Comparison of ENCODE assay signal across 21 cellular contexts in the genomic region with DNA sequence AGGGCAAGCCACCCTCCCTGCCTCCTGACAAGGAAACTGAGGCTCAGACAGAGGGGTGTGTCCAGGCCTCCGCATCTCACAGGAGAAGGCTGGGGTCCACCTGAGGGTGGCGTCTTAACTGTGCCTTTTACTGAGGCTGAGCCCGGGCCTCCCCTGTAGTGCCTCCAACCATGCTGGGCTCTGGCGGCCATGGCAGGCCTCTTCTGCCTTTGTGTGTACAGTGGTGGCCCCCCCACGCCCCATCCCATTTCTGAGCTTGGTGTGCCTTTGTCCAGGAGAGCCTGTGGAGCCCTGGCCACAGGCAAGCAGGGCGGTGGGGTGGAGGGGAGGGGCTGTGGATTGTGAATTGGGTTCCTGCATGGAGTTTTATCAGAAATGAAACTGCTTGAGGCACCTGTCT. TPM values are rescaled to one million over a fixed set of nuclear protein-coding genes. Genes with fewer than 3 reads are reported as not detected.
DNase-seq lines count a peak whose midpoint lies in the region; ATAC-seq and TF ChIP-seq lines count a peak whose summit lies in the region.
"Had no signal": no experiment of that assay in that cellular context is flagged by ENCODE, and none has a peak within 500 bp of the region (broad histone marks: within the 10 kb centered on the region; RNA-seq: fewer than 3 reads in every experiment).

No MANE protein-coding gene starts in this region.

- H3K36me3 ChIP-seq in heart right ventricle (peaks cover 0 to 94% (median 35%) of the 10 kb centered on the region in 9 donors), lower lobe of right lung (peaks cover 94% of the 10 kb centered on the region), upper lobe of left lung (peaks cover 8 to 87% (median 67%) of the 10 kb centered on the region in 4 donors)

- no peak for TF ChIP-seq EP300 in upper lobe of left lung (IDR thresholded peaks at IDR 0.05)

- H3K27ac ChIP-seq in heart right ventricle, result no peak overlapping the region
- H3K27ac ChIP-seq in coronary artery, result no peak overlapping the region
- H3K27ac ChIP-seq in lower lobe of right lung, result peak overlapping the region; percentile 76
- peak overlapping the region; percentile 44 to 89 (median 77) for H3K27ac ChIP-seq in upper lobe of left lung
- H3K27ac ChIP-seq: GM23248, PC-9 had no signal

- TF ChIP-seq POLR2A in upper lobe of left lung (IDR thresholded peaks at IDR 0.05), result no peak

- H3K4me1 ChIP-seq in heart right ventricle (peaks cover 6 to 17% (median 12%) of the 10 kb centered on the region in 9 donors), lower lobe of right lung (peaks cover 54% of the 10 kb centered on the region), upper lobe of left lung (peaks cover 20 to 65% (median 49%) of the 10 kb centered on the region in 4 donors)

- no peak overlapping the region for H3K4me3 ChIP-seq in heart right ventricle
- H3K4me3 ChIP-seq in coronary artery, result no peak overlapping the region
- no peak overlapping the region for H3K4me3 ChIP-seq in lower lobe of right lung
- H3K4me3 ChIP-seq in upper lobe of left lung, result no peak overlapping the region
- H3K4me3 ChIP-seq: GM12878, GM23248, PC-9 had no signal

- H3K9me3 ChIP-seq in heart right ventricle, result no peaks in the 10 kb centered on the region
- H3K9me3 ChIP-seq in lower lobe of right lung, result no peaks in the 10 kb centered on the region
- no peaks in the 10 kb centered on the region for H3K9me3 ChIP-seq in upper lobe of left lung

- DNase-seq in left ventricle myocardium superior (peak; percentile 19), heart right ventricle (no peak), coronary artery (ENCODE audit: low spot score) (peak; percentile 70), lower lobe of right lung (no peak), upper lobe of left lung (no peak), left lobe of liver (ENCODE audit: low spot score) (no peak), hepatic stellate cell (ENCODE audit: low spot score) (no peak)
- DNase-seq in stimulated activated CD4-positive, alpha-beta T cell treated with anti-CD3 and anti-CD28 coated beads, Interleukin-4, amount 100 ng/mL, for 4 hours, result no peak
- DNase-seq: CD4-positive, CD25-positive, alpha-beta regulatory T cell; DND-41; GM23248; H9; HFFc6; KG1; NCI-H1092 treated with DMSO at 0.1 percent for 48 hours; NCI-H1436 treated with DMSO at 0.1 percent for 48 hours; NCI-H1930; NCI-H510A; PC-9; SIG-M5 had no signal

- ATAC-seq in left ventricle myocardium superior, result no peak
- no peak for ATAC-seq in heart right ventricle
- ATAC-seq in lower lobe of right lung, result no peak
- ATAC-seq in upper lobe of left lung (ENCODE audit: low FRiP score in 2 of 2), result no peak
- no peak for ATAC-seq in left lobe of liver
- ATAC-seq: GM12878 had no signal

- WGBS in heart right ventricle, 2 donors, result 96 to 98% methylated on average over 6 of the region's 6 CpGs
- WGBS in upper lobe of left lung, 2 donors, result 89% methylated on average over 6 of the region's 6 CpGs; no CpG with 5 or more reads in 1 of the 2 donors

- TF ChIP-seq CTCF in heart right ventricle (IDR thresholded peaks at IDR 0.05) (no peak), coronary artery (IDR thresholded peaks at IDR 0.05) (no peak), lower lobe of right lung (IDR thresholded peaks at IDR 0.05) (no peak), upper lobe of left lung (IDR thresholded peaks at IDR 0.05) (no peak)

- H3K27me3 ChIP-seq in heart right ventricle, result no peaks in the 10 kb centered on the region
- H3K27me3 ChIP-seq in lower lobe of right lung (ENCODE audit: low read depth), result no peaks in the 10 kb centered on the region
- H3K27me3 ChIP-seq in upper lobe of left lung, result no peaks in the 10 kb centered on the region

- intact Hi-C loops in left ventricle myocardium superior (cut with micrococcal nuclease) (no loop called here), heart right ventricle (cut with DNase I) (no loop called here), lower lobe of right lung (cut with DNase I) (no loop called here)

RNA-seq across cellular contexts. Expression of a gene that starts 31.2 kb away (rescaled TPM):
- total RNA-seq in left ventricle myocardium superior (31.6 TPM), heart right ventricle (10 to 100 TPM; 32.2 to 73.5 (median 42.9) TPM), lower lobe of right lung (75.7 TPM), upper lobe of left lung (100 to 1,000 TPM in 3 of 6 donors, 10 to 100 TPM in 3; 49.0 to 148 (median 99.1) TPM), left lobe of liver (59.5 TPM)
- 10 to 100 TPM; 19.2 to 20.3 TPM for polyA plus RNA-seq in heart right ventricle

RNA-seq across cellular contexts. Expression of a gene that starts 37.6 kb away (rescaled TPM):
- total RNA-seq in left ventricle myocardium superior, result 51.7 TPM
- total RNA-seq in heart right ventricle, result 10 to 100 TPM; 34.1 to 65.7 (median 49.6) TPM
- polyA plus RNA-seq in heart right ventricle, result 10 to 100 TPM; 25.4 to 48.8 TPM
- 27.3 TPM for total RNA-seq in lower lobe of right lung
- 10 to 100 TPM; 14.9 to 66.0 (median 34.1) TPM for total RNA-seq in upper lobe of left lung
- total RNA-seq in left lobe of liver, result 40.4 TPM

RNA-seq across cellular contexts. Expression of a gene that starts 41.1 kb away (rescaled TPM):
- total RNA-seq in left ventricle myocardium superior (32.4 TPM), heart right ventricle (10 to 100 TPM; 14.7 to 34.4 (median 20.4) TPM), lower lobe of right lung (30.2 TPM), upper lobe of left lung (10 to 100 TPM; 14.9 to 43.9 (median 25.8) TPM), left lobe of liver (19.1 TPM)
- 10 to 100 TPM; 19.4 to 39.4 TPM for polyA plus RNA-seq in heart right ventricle

Comparison
In these comparisons a context has a peak if more than half of its experiments do, and no peak if none do; other contexts are left out.
1. DNase-seq: peak in left ventricle myocardium superior (single experiment) and coronary artery (single experiment); none in heart right ventricle (0 of 2), lower lobe of right lung (single experiment), upper lobe of left lung (0 of 2), left lobe of liver (single experiment), stimulated activated CD4-positive, alpha-beta T cell treated with anti-CD3 and anti-CD28 coated beads, Interleukin-4, amount 100 ng/mL, for 4 hours (0 of 2) and hepatic stellate cell (single experiment).
2. H3K27ac ChIP-seq: peak in lower lobe of right lung (single experiment) and upper lobe of left lung (4 of 4); none in heart right ventricle (0 of 10) and coronary artery (0 of 2).